22 cellular contexts compared by ENCODE assay signal in the genomic region with DNA sequence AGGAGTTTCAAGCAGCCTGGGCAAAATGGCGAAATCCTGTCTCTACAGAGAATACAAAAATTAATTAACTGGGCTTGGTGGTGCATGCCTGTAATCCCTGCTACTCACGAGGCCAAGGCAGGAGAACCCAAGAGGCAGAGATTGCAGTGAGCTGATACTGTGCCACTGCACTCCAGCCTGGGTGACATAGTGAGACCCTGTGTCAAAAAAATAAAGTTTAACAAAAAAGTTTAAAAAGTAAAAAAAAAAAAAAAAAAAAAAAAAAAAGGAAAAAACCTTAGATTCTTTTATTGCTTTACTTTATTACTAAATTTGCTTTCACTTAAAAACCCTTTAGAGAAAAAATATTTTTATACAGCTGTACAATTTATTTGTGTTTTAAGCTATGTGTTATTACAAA.
"Had no signal": no experiment of that assay in that cellular context is flagged by ENCODE, and none has a peak within 500 bp of the region (broad histone marks: within the 10 kb centered on the region; RNA-seq: fewer than 3 reads in every experiment).

No MANE protein-coding gene starts in this region.

- H3K36me3 ChIP-seq: breast epithelium, thoracic aorta, upper lobe of right lung had no signal

- H3K27ac ChIP-seq: breast epithelium, neural progenitor cell, spleen, thoracic aorta, upper lobe of right lung had no signal

- ATAC-seq: activated CD4-positive, alpha-beta T cell treated with anti-CD3 and anti-CD28 coated beads for 36 hours; activated T-helper 17 cell treated with anti-CD3 and anti-CD28 coated beads, Interleukin-2, amount 50 U/mL, for 72 hours; left lobe of liver; naive thymus-derived CD4-positive, alpha-beta T cell; upper lobe of right lung had no signal

- H3K4me1 Mint-ChIP-seq: neural progenitor cell had no signal

- H3K4me3 Mint-ChIP-seq: activated B cell treated with CpG ODN at 0.5 μM for 24 hours; activated CD4-positive, alpha-beta T cell treated with anti-CD3 and anti-CD28 coated beads for 36 hours; activated naive CD8-positive, alpha-beta T cell treated with anti-CD3 and anti-CD28 coated beads for 36 hours; activated T-cell treated with anti-CD3 and anti-CD28 coated beads, Interleukin-2, amount 50 U/mL, for 24 hours; activated T-helper 17 cell treated with anti-CD3 and anti-CD28 coated beads, Interleukin-2, amount 50 U/mL, for 72 hours; neural progenitor cell; T-helper 1 cell treated with Interleukin-12 subunit alpha and Interleukin-12 subunit beta and Interleukin-4 antibody, amounts not matched to agents 30 μg/mL and 1 μg/mL, for 36 hours had no signal

- H3K4me1 ChIP-seq: breast epithelium, neural progenitor cell, upper lobe of right lung had no signal

- DNase-seq: activated B cell treated with CpG ODN at 0.5 μM for 24 hours; activated CD4-positive, alpha-beta T cell treated with anti-CD3 and anti-CD28 coated beads for 36 hours; activated CD4-positive, alpha-beta T cell treated with anti-CD3 and anti-CD28 coated beads, Interleukin-2, amount 50 U/mL, for 4 hours; activated CD8-positive, alpha-beta memory T cell treated with anti-CD3 and anti-CD28 coated beads for 24 hours; activated CD8-positive, alpha-beta memory T cell treated with anti-CD3 and anti-CD28 coated beads, Interleukin-2, amount 50 U/mL, for 4 hours; activated naive CD4-positive, alpha-beta T cell treated with Interleukin-2 at 50 U/mL for 16 hours; activated naive CD8-positive, alpha-beta T cell treated with anti-CD3 and anti-CD28 coated beads for 36 hours; activated T-cell treated with anti-CD3 and anti-CD28 coated beads, Interleukin-2, amount 50 U/mL, for 24 hours; amniotic stem cell; cerebellar nuclear complex; cortex of kidney; naive thymus-derived CD4-positive, alpha-beta T cell; spleen; stimulated activated CD4-positive, alpha-beta T cell treated with anti-CD3 and anti-CD28 coated beads, Interleukin-4, amount 100 ng/mL, for 1 hour; stimulated activated naive CD4-positive, alpha-beta T cell treated with Interleukin-2 at 50 U/mL for 16 hours; upper lobe of right lung had no signal

- H3K27me3 ChIP-seq: breast epithelium, neural progenitor cell, spleen, upper lobe of right lung had no signal

- H3K27ac Mint-ChIP-seq: activated B cell treated with CpG ODN at 0.5 μM for 24 hours; activated naive CD8-positive, alpha-beta T cell treated with anti-CD3 and anti-CD28 coated beads for 36 hours; activated T-cell treated with anti-CD3 and anti-CD28 coated beads, Interleukin-2, amount 50 U/mL, for 24 hours; activated T-helper 17 cell treated with anti-CD3 and anti-CD28 coated beads, Interleukin-2, amount 50 U/mL, for 72 hours; neural progenitor cell; T-helper 1 cell treated with Interleukin-12 subunit alpha and Interleukin-12 subunit beta and Interleukin-4 antibody, amounts not matched to agents 30 μg/mL and 1 μg/mL, for 36 hours had no signal

- H3K27me3 Mint-ChIP-seq: activated B cell treated with CpG ODN at 0.5 μM for 24 hours; activated CD4-positive, alpha-beta T cell treated with anti-CD3 and anti-CD28 coated beads for 36 hours; activated naive CD8-positive, alpha-beta T cell treated with anti-CD3 and anti-CD28 coated beads for 36 hours; activated T-cell treated with anti-CD3 and anti-CD28 coated beads, Interleukin-2, amount 50 U/mL, for 24 hours; activated T-helper 17 cell treated with anti-CD3 and anti-CD28 coated beads, Interleukin-2, amount 50 U/mL, for 72 hours; naive thymus-derived CD4-positive, alpha-beta T cell had no signal

- H3K4me3 ChIP-seq: breast epithelium, neural progenitor cell, spleen, thoracic aorta, upper lobe of right lung had no signal

- H3K9me3 ChIP-seq: breast epithelium, spleen, thoracic aorta, upper lobe of right lung had no signal

- H3K9me3 Mint-ChIP-seq: activated B cell treated with CpG ODN at 0.5 μM for 24 hours; activated naive CD8-positive, alpha-beta T cell treated with anti-CD3 and anti-CD28 coated beads for 36 hours; activated T-cell treated with anti-CD3 and anti-CD28 coated beads, Interleukin-2, amount 50 U/mL, for 24 hours; activated T-helper 17 cell treated with anti-CD3 and anti-CD28 coated beads, Interleukin-2, amount 50 U/mL, for 72 hours; naive thymus-derived CD4-positive, alpha-beta T cell; T-helper 1 cell treated with Interleukin-12 subunit alpha and Interleukin-12 subunit beta and Interleukin-4 antibody, amounts not matched to agents 30 μg/mL and 1 μg/mL, for 36 hours had no signal
